Comparison of ENCODE assay signal across 2 cellular contexts in genomic region chr7:1540391-1541271, GRCh38.
TF ChIP-seq lines count a peak whose summit lies in the region.

No MANE protein-coding gene starts in this region.

TF ChIP-seq in GM23338, 12 proteins besides CTCF, POLR2A, EP300 and RAD21:
- TF ChIP-seq EZH2 (IDR thresholded peaks at IDR 0.05; ENCODE audit: low read depth, unreplicated experiment), result no peak
- no peak for TF ChIP-seq STAT1 (IDR thresholded peaks at IDR 0.05; ENCODE audit: unreplicated experiment)
- no peak for TF ChIP-seq NANOG (IDR thresholded peaks at IDR 0.05; ENCODE audit: borderline replicate concordance)
- TF ChIP-seq ZNF462 (CRISPR knock-in tag; IDR thresholded peaks at IDR 0.05), result no peak
- TF ChIP-seq CREB1 (CRISPR knock-in tag; IDR thresholded peaks at IDR 0.05; ENCODE audit: low read depth), result no peak
- TF ChIP-seq POLR2AphosphoS5 (IDR thresholded peaks at IDR 0.05; ENCODE audit: low read depth), result no peak
- no peak for TF ChIP-seq JUNB (IDR thresholded peaks at IDR 0.05; ENCODE audit: unreplicated experiment)
- TF ChIP-seq ZNF114 (CRISPR knock-in tag; IDR thresholded peaks at IDR 0.05), result no peak
- no peak for TF ChIP-seq ZNF331 (CRISPR knock-in tag; IDR thresholded peaks at IDR 0.05; ENCODE audit: low read depth)
- TF ChIP-seq ETS1 (IDR thresholded peaks at IDR 0.05), result no peak
- no peak for TF ChIP-seq REST (IDR thresholded peaks at IDR 0.05; ENCODE audit: unreplicated experiment)
- TF ChIP-seq EZH2phosphoT487 (IDR thresholded peaks at IDR 0.05; ENCODE audit: unreplicated experiment), result no peak

TF ChIP-seq in H1, 55 proteins besides CTCF, POLR2A, EP300 and RAD21:
- TF ChIP-seq MAFK (IDR thresholded peaks at IDR 0.05; ENCODE audit: low read depth, low read length) (no peak), POU5F1 (IDR thresholded peaks at IDR 0.05; ENCODE audit: low read depth, low read length) (no peak), CBX5 (IDR thresholded peaks at IDR 0.05; ENCODE audit: low read depth, low read length) (no peak), KDM4A (IDR thresholded peaks at IDR 0.05; ENCODE audit: low read depth, low read length, severe bottlenecking) (no peak), CHD1 (IDR thresholded peaks at IDR 0.05; ENCODE audit: low read depth, low read length) (no peak), SP4 (IDR thresholded peaks at IDR 0.05; ENCODE audit: low read length) (no peak), SUZ12 (IDR thresholded peaks at IDR 0.05; ENCODE audit: low read length) (no peak), SP1 (IDR thresholded peaks at IDR 0.05; ENCODE audit: low read depth, low read length) (no peak), SIRT6 (IDR thresholded peaks at IDR 0.05; ENCODE audit: low read length) (no peak), TBP (IDR thresholded peaks at IDR 0.05; ENCODE audit: low read depth, low read length) (no peak), RFX5 (IDR thresholded peaks at IDR 0.05; ENCODE audit: borderline replicate concordance, low read depth, low read length) (no peak), EZH2 (IDR thresholded peaks at IDR 0.05; ENCODE audit: low read depth, low read length, severe bottlenecking) (no peak), RBBP5 (IDR thresholded peaks at IDR 0.05; ENCODE audit: borderline replicate concordance, low read depth, low read length) (no peak), SIX5 (IDR thresholded peaks at IDR 0.05; ENCODE audit: low read depth, low read length) (no peak), CREB1 (IDR thresholded peaks at IDR 0.05) (no peak), SRF (IDR thresholded peaks at IDR 0.05; ENCODE audit: low read depth, low read length) (no peak), CHD7 (IDR thresholded peaks at IDR 0.05; ENCODE audit: insufficient replicate concordance, low read length) (no peak), CHD2 (IDR thresholded peaks at IDR 0.05; ENCODE audit: low read length) (no peak)
TF ChIP-seq in H1: peak in this region for 0.
